ENCODE assay signal across 28 cellular contexts in the genomic region with DNA sequence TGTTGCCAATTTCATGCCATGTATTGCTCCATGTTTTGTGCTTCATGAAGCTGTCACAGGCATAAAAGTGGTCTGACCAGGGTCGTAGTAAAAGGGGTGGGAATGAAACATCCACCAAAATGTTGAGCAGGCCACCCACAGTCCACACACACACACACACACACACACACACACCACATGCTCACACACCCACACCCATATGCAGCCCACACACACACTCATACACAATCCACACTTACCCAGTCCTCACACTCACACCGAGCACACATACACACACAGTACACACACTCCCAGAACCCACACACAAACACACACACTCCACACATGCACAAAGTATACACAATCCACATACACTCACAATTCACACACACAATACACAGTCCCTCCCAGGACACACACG.
"Had no signal": no experiment of that assay in that cellular context is flagged by ENCODE, and none has a peak within 500 bp of the region (broad histone marks: within the 10 kb centered on the region; RNA-seq: fewer than 3 reads in every experiment).

No MANE protein-coding gene starts in this region.

- H3K9me3 Mint-ChIP-seq: activated CD4-positive, alpha-beta T cell treated with anti-CD3 and anti-CD28 coated beads, Interleukin-2, amount 10 ng/mL, durations not matched to agents 24 days and 14 days; activated T-helper 17 cell treated with anti-CD3 and anti-CD28 coated beads, Interleukin-2, amount 50 U/mL, for 72 hours had no signal

- ATAC-seq: activated CD4-positive, alpha-beta T cell treated with anti-CD3 and anti-CD28 coated beads for 36 hours; activated T-cell treated with anti-CD3 and anti-CD28 coated beads, Interleukin-2, amount 50 U/mL, for 4 hours; activated T-helper 17 cell treated with anti-CD3 and anti-CD28 coated beads, Interleukin-2, amount 50 U/mL, for 72 hours; T-helper 17 cell had no signal

- H3K36me3 ChIP-seq: brain microvascular endothelial cell, esophagus squamous epithelium had no signal

- H3K4me1 Mint-ChIP-seq: activated CD4-positive, alpha-beta T cell treated with anti-CD3 and anti-CD28 coated beads for 36 hours; activated CD4-positive, alpha-beta T cell treated with anti-CD3 and anti-CD28 coated beads, Interleukin-2, amount 10 ng/mL, durations not matched to agents 24 days and 14 days; activated T-helper 17 cell treated with anti-CD3 and anti-CD28 coated beads, Interleukin-2, amount 50 U/mL, for 72 hours; T-helper 17 cell had no signal

- H3K27ac ChIP-seq: brain microvascular endothelial cell, epithelial cell of prostate, esophagus squamous epithelium had no signal

- H3K4me3 Mint-ChIP-seq: activated CD4-positive, alpha-beta memory T cell treated with anti-CD3 and anti-CD28 coated beads for 36 hours; activated CD4-positive, alpha-beta T cell treated with anti-CD3 and anti-CD28 coated beads for 36 hours; activated CD4-positive, alpha-beta T cell treated with anti-CD3 and anti-CD28 coated beads, Interleukin-2, amount 10 ng/mL, durations not matched to agents 24 days and 14 days; activated naive CD8-positive, alpha-beta T cell; activated T-cell treated with anti-CD3 and anti-CD28 coated beads, Interleukin-2, amount 50 U/mL, for 4 hours; activated T-helper 17 cell treated with anti-CD3 and anti-CD28 coated beads, Interleukin-2, amount 50 U/mL, for 72 hours; T-helper 17 cell; T-helper 2 cell treated with Interferon-gamma antibody and Interleukin-4, amounts not matched to agents 5 μg/mL and 100 μg/mL, for 36 hours had no signal

- H3K27me3 ChIP-seq: brain microvascular endothelial cell, esophagus squamous epithelium had no signal

- H3K4me1 ChIP-seq: esophagus squamous epithelium had no signal

- H3K36me3 Mint-ChIP-seq: activated CD4-positive, alpha-beta memory T cell treated with anti-CD3 and anti-CD28 coated beads for 36 hours; activated naive CD8-positive, alpha-beta T cell had no signal

- H3K27ac Mint-ChIP-seq: activated CD4-positive, alpha-beta memory T cell treated with anti-CD3 and anti-CD28 coated beads for 36 hours; activated CD4-positive, alpha-beta T cell treated with anti-CD3 and anti-CD28 coated beads for 36 hours; activated CD4-positive, alpha-beta T cell treated with anti-CD3 and anti-CD28 coated beads, Interleukin-2, amount 10 ng/mL, durations not matched to agents 24 days and 14 days; activated naive CD8-positive, alpha-beta T cell; activated T-helper 17 cell treated with anti-CD3 and anti-CD28 coated beads, Interleukin-2, amount 50 U/mL, for 72 hours; T-helper 17 cell; T-helper 2 cell treated with Interferon-gamma antibody and Interleukin-4, amounts not matched to agents 5 μg/mL and 100 μg/mL, for 36 hours had no signal

- DNase-seq: activated CD4-positive, alpha-beta memory T cell treated with anti-CD3 and anti-CD28 coated beads for 36 hours; activated CD4-positive, alpha-beta T cell treated with anti-CD3 and anti-CD28 coated beads for 36 hours; activated CD4-positive, alpha-beta T cell treated with anti-CD3 and anti-CD28 coated beads, Interleukin-2, amount 10 ng/mL, durations not matched to agents 24 days and 14 days; activated CD4-positive, CD25-positive, alpha-beta regulatory T cell; activated CD4-positive, CD25-positive, alpha-beta regulatory T cell treated with anti-CD3 and anti-CD28 coated beads, Interleukin-2, amount 50 U/mL, for 72 hours; activated CD8-positive, alpha-beta memory T cell treated with anti-CD3 and anti-CD28 coated beads for 24 hours; activated effector memory CD4-positive, alpha-beta T cell treated with Interleukin-2 at 50 U/mL for 16 hours; activated gamma-delta T cell treated with Interleukin-2 at 50 U/mL for 16 hours; activated naive CD4-positive, alpha-beta T cell treated with anti-CD3 and anti-CD28 coated beads, Interleukin-2, amount 50 U/mL, for 16 hours; activated naive CD4-positive, alpha-beta T cell treated with Interleukin-2 at 50 U/mL for 16 hours; activated T-cell treated with anti-CD3 and anti-CD28 coated beads, Interleukin-2, amount 50 U/mL, for 4 hours; amniotic stem cell; anterior cingulate cortex; brain microvascular endothelial cell; caudate nucleus; cortex of kidney; dermis blood vessel endothelial cell; effector CD4-positive, alpha-beta T cell; esophagus squamous epithelium; foreskin melanocyte; head of caudate nucleus; T-helper 1 cell; T-helper 17 cell; T1000 had no signal

- H3K27me3 Mint-ChIP-seq: activated CD4-positive, alpha-beta T cell treated with anti-CD3 and anti-CD28 coated beads for 36 hours; activated CD4-positive, alpha-beta T cell treated with anti-CD3 and anti-CD28 coated beads, Interleukin-2, amount 10 ng/mL, durations not matched to agents 24 days and 14 days; activated naive CD8-positive, alpha-beta T cell; T-helper 17 cell had no signal

- H3K4me3 ChIP-seq: esophagus squamous epithelium had no signal
